ENCODE assay signal across 8 cellular contexts in genomic region chr11:128630367-128631230, GRCh38. TPM values are rescaled to one million over a fixed set of nuclear protein-coding genes. Genes with fewer than 3 reads are reported as not detected.
DNase-seq lines count a peak whose midpoint lies in the region; ATAC-seq and TF ChIP-seq lines count a peak whose summit lies in the region.

No MANE protein-coding gene starts in this region.

- no peak overlapping the region for H3K4me3 ChIP-seq in Karpas-422 (ENCODE audit: low read length)
- no peak overlapping the region for H3K4me3 ChIP-seq in SJSA1

- no peaks in the 10 kb centered on the region for H4K20me1 ChIP-seq in Karpas-422 (ENCODE audit: insufficient read depth, low read depth, low read length)

- H3K4me2 ChIP-seq in Karpas-422 (ENCODE audit: low read depth, low read length, poor library complexity, severe bottlenecking) = peak overlapping the region; percentile 64

- H3K9me2 ChIP-seq in Karpas-422 (replicated peaks; ENCODE audit: insufficient read depth, low read length) = no peaks in the 10 kb centered on the region

- H3K4me3 Mint-ChIP-seq in type B pancreatic cell = no peak overlapping the region

- peak overlapping the region; percentile 27 for H3K27ac Mint-ChIP-seq in type B pancreatic cell

- H3K27me3 Mint-ChIP-seq in type B pancreatic cell = peaks cover 14% of the 10 kb centered on the region

- H3K4me1 ChIP-seq in Karpas-422 (ENCODE audit: low read length) (peaks cover 62% of the 10 kb centered on the region), SJSA1 (replicated peaks) (peaks cover 4% of the 10 kb centered on the region; the same call in 1 of the 2 replicates)

- no peaks in the 10 kb centered on the region for H3K9me3 ChIP-seq in Karpas-422 (ENCODE audit: low read length)
- H3K9me3 ChIP-seq in SJSA1 (replicated peaks) = no peaks in the 10 kb centered on the region

- H3K36me3 ChIP-seq in Karpas-422 (ENCODE audit: insufficient read depth, low read length) (no peaks in the 10 kb centered on the region), SJSA1 (no peaks in the 10 kb centered on the region)

- H3K27me3 ChIP-seq in Karpas-422 (ENCODE audit: low read length) (no peaks in the 10 kb centered on the region), SJSA1 (replicated peaks) (no peaks in the 10 kb centered on the region)

- H3K4me1 Mint-ChIP-seq in type B pancreatic cell (ENCODE audit: unreplicated experiment) = peaks cover 35% of the 10 kb centered on the region

- peak; percentile 85 for DNase-seq in DMS79 treated with DMSO at 0.1 percent for 48 hours (lab: John Stamatoyannopoulos, UW)
- DNase-seq in Karpas-422 = peak; percentile 92
- DNase-seq in SJSA1 (ENCODE audit: low read depth in 1 of 2, low spot score in 2 of 2) = peak; percentile 60 to 65
- peak; percentile 90 for DNase-seq in activated naive CD4-positive, alpha-beta T cell treated with Interleukin-2 at 50 U/mL for 16 hours
- peak; percentile 77 for DNase-seq in glomerular endothelial cell (ENCODE audit: extremely low read depth, low read depth, low spot score)
- DNase-seq in pons (ENCODE audit: low spot score) = peak; percentile 86
- DNase-seq in type B pancreatic cell (ENCODE audit: extremely low spot score, unreplicated experiment) = peak; percentile 85

- peak; percentile 71 for ATAC-seq in GM21723 (IDR thresholded peaks at IDR 0.05; ENCODE audit: unreplicated experiment)

- TF ChIP-seq CTCF in type B pancreatic cell (conservative IDR thresholded peaks at IDR 0.05) = peak; percentile 93

- H3K36me3 Mint-ChIP-seq in type B pancreatic cell = no peaks in the 10 kb centered on the region

- H2AFZ ChIP-seq in Karpas-422 (ENCODE audit: low read length) = peak overlapping the region; percentile 88

- no peaks in the 10 kb centered on the region for H3K79me2 ChIP-seq in Karpas-422 (ENCODE audit: low read length)

- peak overlapping the region; percentile 65 for H3K9ac ChIP-seq in Karpas-422 (ENCODE audit: low read length)

- H3K27ac ChIP-seq in Karpas-422 (ENCODE audit: low read length) = peak overlapping the region; percentile 97
- H3K27ac ChIP-seq in SJSA1 = no peak overlapping the region; the same call in 1 of the 2 replicates

- no peaks in the 10 kb centered on the region for H3K9me3 Mint-ChIP-seq in type B pancreatic cell

RNA-seq across cellular contexts. Expression of gene ETS1, which starts 43.2 kb away (rescaled TPM):
- total RNA-seq in Karpas-422 (2014; rRNA removed; shearing (Covaris generic); ENCODE audit: low replicate concordance) = 129 and 135 TPM in 2 replicates
- 29.6 and 53.8 TPM in 2 replicates for total RNA-seq in SJSA1 (2014; rRNA removed; shearing (Covaris generic))
- 107 and 169 TPM in 2 replicates for total RNA-seq in glomerular endothelial cell
- total RNA-seq in type B pancreatic cell (ENCODE audit: low replicate concordance) = 14.6 and 40.6 TPM in 2 replicates
